In the genomic region with DNA sequence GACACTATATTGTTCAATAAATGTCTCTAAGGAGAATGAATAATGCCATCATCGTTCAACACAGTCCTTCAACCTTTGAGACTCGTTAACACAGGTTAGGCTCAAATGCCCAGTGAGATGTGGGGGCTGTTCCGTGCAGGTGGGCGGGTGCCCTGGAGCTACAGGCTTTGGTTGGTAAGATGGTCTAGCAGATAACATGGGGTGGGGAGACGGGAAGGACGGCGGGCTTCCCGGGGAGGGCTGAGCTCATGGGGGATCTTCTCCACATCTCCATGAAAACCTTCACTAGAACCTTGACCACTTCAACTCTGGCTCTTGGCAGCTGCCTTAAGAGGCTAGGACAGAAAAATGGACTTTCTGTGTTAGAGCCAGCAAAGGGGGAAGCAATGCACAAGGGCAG, we compare ENCODE assay signal across 22 cellular contexts.
A peak's percentile ranks its signal among the peaks of the same experiment; 100 is the strongest.
DNase-seq lines count a peak whose midpoint lies in the region; ATAC-seq and TF ChIP-seq lines count a peak whose summit lies in the region.
"Had no signal": no experiment of that assay in that cellular context is flagged by ENCODE, and none has a peak within 500 bp of the region (broad histone marks: within the 10 kb centered on the region; RNA-seq: fewer than 3 reads in every experiment).

No MANE protein-coding gene starts in this region.

- ATAC-seq in GM21528 (IDR thresholded peaks at IDR 0.05; ENCODE audit: low FRiP score, unreplicated experiment) (no peak), HG02885 (IDR thresholded peaks at IDR 0.05; ENCODE audit: poor library complexity, unreplicated experiment) (no peak)
- ATAC-seq: GM12878, GM23338, HCT116 had no signal

- H3K27me3 Mint-ChIP-seq in osteocyte (ENCODE audit: unreplicated experiment): no peaks in the 10 kb centered on the region

- DNase-seq in activated effector memory CD4-positive, alpha-beta T cell treated with anti-CD3 and anti-CD28 coated beads, Interleukin-2, amount 50 U/mL, for 16 hours: peak; percentile 54
- DNase-seq in activated effector memory CD4-positive, alpha-beta T cell treated with Interleukin-2 at 50 U/mL for 16 hours: no peak
- DNase-seq in islet precursor cell (peak; percentile 30), osteocyte (ENCODE audit: extremely low spot score, unreplicated experiment) (peak; percentile 62), Kasumi-1 (lab: John Stamatoyannopoulos, UW) (no peak)
- DNase-seq: 8988T; ACHN; AML-193; BE2C; CD8-positive, alpha-beta memory T cell; DMS 273 treated with DMSO at 0.1 percent for 48 hours; DMS79; EL; GDM1; H9 had no signal

- H3K27ac Mint-ChIP-seq in osteocyte (ENCODE audit: unreplicated experiment): no peak overlapping the region
- H3K27ac Mint-ChIP-seq: CD14-positive monocyte; CD4-positive, alpha-beta T cell; CD8-positive, alpha-beta memory T cell; GM23338; H9 had no signal

- no peaks in the 10 kb centered on the region for H3K36me3 Mint-ChIP-seq in osteocyte (ENCODE audit: unreplicated experiment)
- H3K36me3 Mint-ChIP-seq: CD14-positive monocyte; CD8-positive, alpha-beta memory T cell had no signal

- no peak overlapping the region for H3K4me3 Mint-ChIP-seq in osteocyte (ENCODE audit: unreplicated experiment)
- H3K4me3 Mint-ChIP-seq: CD14-positive monocyte; CD4-positive, alpha-beta T cell; CD8-positive, alpha-beta memory T cell; GM23338; H9 had no signal

- no peaks in the 10 kb centered on the region for H3K4me1 Mint-ChIP-seq in osteocyte (ENCODE audit: unreplicated experiment)
- H3K4me1 Mint-ChIP-seq: CD14-positive monocyte; CD8-positive, alpha-beta memory T cell; GM23338 had no signal

- H3K9me3 Mint-ChIP-seq in osteocyte (ENCODE audit: unreplicated experiment): peaks cover 19% of the 10 kb centered on the region
- H3K9me3 Mint-ChIP-seq: CD14-positive monocyte; CD4-positive, alpha-beta T cell; H9 had no signal

- no peak for TF ChIP-seq CTCF in osteocyte (IDR thresholded peaks at IDR 0.05)

Comparison
In these comparisons a context has a peak if more than half of its experiments do, and no peak if none do; other contexts are left out.
1. DNase-seq: peak in activated effector memory CD4-positive, alpha-beta T cell treated with anti-CD3 and anti-CD28 coated beads, Interleukin-2, amount 50 U/mL, for 16 hours (single experiment), islet precursor cell (single experiment) and osteocyte (single experiment); none in activated effector memory CD4-positive, alpha-beta T cell treated with Interleukin-2 at 50 U/mL for 16 hours (single experiment) and Kasumi-1 (0 of 2).